ENCODE assay signal across 12 cellular contexts in genomic region chr3:170108955-170109354, GRCh38.
"Had no signal": no experiment of that assay in that cellular context is flagged by ENCODE, and none has a peak within 500 bp of the region (broad histone marks: within the 10 kb centered on the region; RNA-seq: fewer than 3 reads in every experiment).

No MANE protein-coding gene starts in this region.

- ATAC-seq: pancreas, T-cell had no signal

- H3K4me1 ChIP-seq: adrenal gland, pancreas, sigmoid colon, testis had no signal

- H3K4me2 ChIP-seq: hepatocyte had no signal

- H3K27ac ChIP-seq: adrenal gland, hepatocyte, pancreas, sigmoid colon, testis, upper lobe of left lung had no signal

- H3K9me3 ChIP-seq: adrenal gland, pancreas, sigmoid colon, testis, upper lobe of left lung had no signal

- H3K27me3 ChIP-seq: adrenal gland, hepatocyte, pancreas, sigmoid colon, testis, upper lobe of left lung had no signal

- FAIRE-seq: pancreas had no signal

- H2AFZ ChIP-seq: hepatocyte had no signal

- H3K79me2 ChIP-seq: hepatocyte had no signal

- H3K4me3 ChIP-seq: adrenal gland, hepatocyte, pancreas, sigmoid colon, testis, upper lobe of left lung had no signal

- DNase-seq: activated naive CD4-positive, alpha-beta T cell treated with anti-CD3 and anti-CD28 coated beads, Interleukin-2, amount 10 ng/mL, durations not matched to agents 7 days and 5 days; adrenal gland; effector memory CD4-positive, alpha-beta T cell; foreskin fibroblast; pancreas; sigmoid colon; stimulated activated CD4-positive, alpha-beta T cell treated with anti-CD3 and anti-CD28 coated beads, Interleukin-4, amount 100 ng/mL, for 24 hours; T-cell; T-helper 9 cell; testis; upper lobe of left lung had no signal
